ENCODE assay signal across 18 cellular contexts in the genomic region with DNA sequence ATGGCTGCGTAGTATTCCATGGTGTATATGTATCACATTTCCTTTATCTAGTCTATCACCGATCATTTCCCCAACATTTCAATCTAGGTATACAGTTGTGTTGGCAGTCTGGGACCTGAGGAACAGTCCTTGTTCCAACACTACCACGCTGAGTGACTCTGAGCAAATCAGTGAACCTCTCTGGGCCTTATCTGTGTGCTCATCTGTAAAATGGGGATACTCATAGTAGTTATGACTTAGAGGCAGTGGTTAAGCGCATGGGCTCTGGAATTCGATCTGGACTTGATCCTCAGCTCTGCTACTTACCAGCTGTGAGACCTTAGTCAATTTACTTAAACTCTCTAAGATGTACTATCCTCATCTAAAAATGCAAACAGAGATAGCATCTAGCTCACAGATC.
DNase-seq lines count a peak whose midpoint lies in the region; ATAC-seq and TF ChIP-seq lines count a peak whose summit lies in the region.
"Had no signal": no experiment of that assay in that cellular context is flagged by ENCODE, and none has a peak within 500 bp of the region (broad histone marks: within the 10 kb centered on the region; RNA-seq: fewer than 3 reads in every experiment).

No MANE protein-coding gene starts in this region.

- H3K36me3 Mint-ChIP-seq in activated naive CD4-positive, alpha-beta T cell treated with anti-CD3 and anti-CD28 coated beads, Interleukin-2, amount 50 U/mL, for 72 hours = peaks cover 30 to 63% of the 10 kb centered on the region in 2 donors
- H3K36me3 Mint-ChIP-seq in activated CD4-positive, alpha-beta memory T cell treated with anti-CD3 and anti-CD28 coated beads, Interleukin-2, amount 10 ng/mL, durations not matched to agents 7 days and 5 days (ENCODE audit: low read depth) = peaks cover 82% of the 10 kb centered on the region
- H3K36me3 Mint-ChIP-seq in effector memory CD8-positive, alpha-beta T cell (ENCODE audit: insufficient read depth) = peaks cover 7% of the 10 kb centered on the region

- no peak overlapping the region for H3K4me3 ChIP-seq in uterus
- no peak overlapping the region for H3K4me3 ChIP-seq in left lung
- H3K4me3 ChIP-seq: dorsolateral prefrontal cortex, mucosa of descending colon had no signal

- TF ChIP-seq POLR2A in uterus (IDR thresholded peaks at IDR 0.05) = no peak

- H3K9me3 ChIP-seq in uterus (no peaks in the 10 kb centered on the region), left lung (no peaks in the 10 kb centered on the region)
- H3K9me3 ChIP-seq: mucosa of descending colon had no signal

- POLR2A ChIA-PET in activated CD4-positive, alpha-beta memory T cell treated with anti-CD3 and anti-CD28 coated beads, Interleukin-2, amount 10 ng/mL, durations not matched to agents 7 days and 5 days (lab: Charles Lee) = interaction anchor here (0.9 kb wide), 1 partner anchor 20 kb away, joined by 3 read pairs; no protein-coding TSS in a partner anchor

- H3K4me1 Mint-ChIP-seq in activated CD4-positive, alpha-beta memory T cell treated with anti-CD3 and anti-CD28 coated beads, Interleukin-2, amount 10 ng/mL, durations not matched to agents 7 days and 5 days = peaks cover 57% of the 10 kb centered on the region
- H3K4me1 Mint-ChIP-seq in effector memory CD8-positive, alpha-beta T cell (ENCODE audit: low read depth in 2 of 2) = peaks cover 46 to 49% of the 10 kb centered on the region in 2 donors

- H3K27ac ChIP-seq in uterus = peak overlapping the region; percentile 27 to 93
- H3K27ac ChIP-seq in left lung = no peak overlapping the region

- peak; percentile 31 to 84 for ATAC-seq in activated naive CD4-positive, alpha-beta T cell treated with anti-CD3 and anti-CD28 coated beads, Interleukin-2, amount 50 U/mL, for 72 hours
- no peak for ATAC-seq in effector memory CD8-positive, alpha-beta T cell (replicated peaks)
- ATAC-seq in left lung (no peak), left ventricle myocardium superior (no peak)
- ATAC-seq: esophagus mucosa, right cardiac atrium, SK-N-SH treated with all-trans-retinoic acid at 6 μM for 48 hours had no signal

- no peaks in the 10 kb centered on the region for H3K27me3 Mint-ChIP-seq in activated CD4-positive, alpha-beta memory T cell treated with anti-CD3 and anti-CD28 coated beads, Interleukin-2, amount 10 ng/mL, durations not matched to agents 7 days and 5 days
- no peaks in the 10 kb centered on the region for H3K27me3 Mint-ChIP-seq in effector memory CD8-positive, alpha-beta T cell

- no peak for TF ChIP-seq CTCF in uterus (IDR thresholded peaks at IDR 0.05)
- no peak for TF ChIP-seq CTCF in left lung (IDR thresholded peaks at IDR 0.05)

- CTCF ChIA-PET in activated CD4-positive, alpha-beta memory T cell treated with anti-CD3 and anti-CD28 coated beads, Interleukin-2, amount 10 ng/mL, durations not matched to agents 7 days and 5 days (lab: Charles Lee) = interaction anchor here (2.7 kb wide), 1 partner anchor 83 kb away, joined by 12 read pairs; no protein-coding TSS in a partner anchor

- intact Hi-C loops in uterus (cut with DNase I; ENCODE audit: low total_unique reads) (no loop called here), left lung (cut with DNase I) (no loop called here), left ventricle myocardium superior (cut with micrococcal nuclease) (no loop called here)

- DNase-seq in activated naive CD4-positive, alpha-beta T cell treated with anti-CD3 and anti-CD28 coated beads, Interleukin-2, amount 50 U/mL, for 72 hours (ENCODE audit: low spot score in 2 of 2) = no peak
- DNase-seq in activated naive CD4-positive, alpha-beta T cell (lab: John Stamatoyannopoulos, UW) = no peak
- no peak for DNase-seq in activated CD4-positive, alpha-beta memory T cell treated with anti-CD3 and anti-CD28 coated beads, Interleukin-2, amount 10 ng/mL, durations not matched to agents 7 days and 5 days
- DNase-seq in effector memory CD8-positive, alpha-beta T cell = no peak
- DNase-seq in uterus (no peak), left lung (no peak), NCI-H1436 treated with DMSO at 0.1 percent for 48 hours (lab: John Stamatoyannopoulos, UW) (no peak), left ventricle myocardium superior (no peak)
- DNase-seq: COR-L47, dorsolateral prefrontal cortex, EL, left colon, mucosa of descending colon, NCI-H187, NCI-H226, right cardiac atrium had no signal

- H3K4me3 Mint-ChIP-seq in activated CD4-positive, alpha-beta memory T cell treated with anti-CD3 and anti-CD28 coated beads, Interleukin-2, amount 10 ng/mL, durations not matched to agents 7 days and 5 days = no peak overlapping the region
- peak overlapping the region; percentile 2 to 43 for H3K4me3 Mint-ChIP-seq in effector memory CD8-positive, alpha-beta T cell

- peaks cover 9 to 21% of the 10 kb centered on the region in 2 donors for H3K9me3 Mint-ChIP-seq in activated naive CD4-positive, alpha-beta T cell treated with anti-CD3 and anti-CD28 coated beads, Interleukin-2, amount 50 U/mL, for 72 hours
- H3K9me3 Mint-ChIP-seq in activated CD4-positive, alpha-beta memory T cell treated with anti-CD3 and anti-CD28 coated beads, Interleukin-2, amount 10 ng/mL, durations not matched to agents 7 days and 5 days = peaks cover 9% of the 10 kb centered on the region
- no peaks in the 10 kb centered on the region for H3K9me3 Mint-ChIP-seq in effector memory CD8-positive, alpha-beta T cell

- H3K36me3 ChIP-seq in uterus = no peaks in the 10 kb centered on the region
- no peaks in the 10 kb centered on the region for H3K36me3 ChIP-seq in left lung

- peak overlapping the region; percentile 79 to 88 for H3K27ac Mint-ChIP-seq in activated naive CD4-positive, alpha-beta T cell treated with anti-CD3 and anti-CD28 coated beads, Interleukin-2, amount 50 U/mL, for 72 hours
- H3K27ac Mint-ChIP-seq in activated CD4-positive, alpha-beta memory T cell treated with anti-CD3 and anti-CD28 coated beads, Interleukin-2, amount 10 ng/mL, durations not matched to agents 7 days and 5 days = peak overlapping the region; percentile 8
- peak overlapping the region; percentile 41 to 82 for H3K27ac Mint-ChIP-seq in effector memory CD8-positive, alpha-beta T cell

- no peaks in the 10 kb centered on the region for H3K27me3 ChIP-seq in uterus
- H3K27me3 ChIP-seq in left lung = no peaks in the 10 kb centered on the region
- H3K27me3 ChIP-seq: dorsolateral prefrontal cortex had no signal

- H3K4me1 ChIP-seq in uterus (peaks cover 0 to 8% of the 10 kb centered on the region in 2 donors), left lung (peaks cover 0 to 47% of the 10 kb centered on the region in 2 donors)

Comparison
In these comparisons a context has a peak if more than half of its experiments do, and no peak if none do; other contexts are left out.
1. ATAC-seq: peak in activated naive CD4-positive, alpha-beta T cell treated with anti-CD3 and anti-CD28 coated beads, Interleukin-2, amount 50 U/mL, for 72 hours (2 of 2); none in effector memory CD8-positive, alpha-beta T cell (single experiment), left lung (single experiment) and left ventricle myocardium superior (single experiment).
2. H3K27ac Mint-ChIP-seq: peak in every context shown above with its lines; median percentile 84 in activated naive CD4-positive, alpha-beta T cell treated with anti-CD3 and anti-CD28 coated beads, Interleukin-2, amount 50 U/mL, for 72 hours; 62 in effector memory CD8-positive, alpha-beta T cell; 8 in activated CD4-positive, alpha-beta memory T cell treated with anti-CD3 and anti-CD28 coated beads, Interleukin-2, amount 10 ng/mL, durations not matched to agents 7 days and 5 days.
3. H3K27ac ChIP-seq: peak in uterus (2 of 2); none in left lung (0 of 2).